Comparison of ENCODE assay signal across 1 cellular context in the genomic region with DNA sequence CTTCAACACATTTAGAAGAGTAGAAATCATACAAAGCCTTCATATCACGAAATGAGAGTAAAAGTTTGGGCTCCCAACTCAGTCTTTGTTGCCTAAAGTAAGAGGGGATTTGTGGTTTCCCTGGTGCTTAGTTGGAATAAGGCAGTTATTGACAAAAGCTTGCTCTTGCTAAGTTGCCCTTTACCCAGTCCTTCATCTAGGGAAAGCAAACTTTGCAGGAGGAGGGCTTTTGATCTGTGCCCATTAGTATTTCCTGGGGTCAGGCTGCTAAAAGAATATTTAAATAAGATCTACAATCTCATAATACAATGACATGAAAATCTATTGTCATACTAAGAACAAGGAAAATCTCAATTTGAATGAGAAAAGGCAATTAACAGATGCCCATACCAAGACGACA.
TF ChIP-seq lines count a peak whose summit lies in the region.

No MANE protein-coding gene starts in this region.

TF ChIP-seq in HepG2, 621 proteins besides CTCF, POLR2A, EP300 and RAD21 (continues in another document):
- TF ChIP-seq, protein P1, sequence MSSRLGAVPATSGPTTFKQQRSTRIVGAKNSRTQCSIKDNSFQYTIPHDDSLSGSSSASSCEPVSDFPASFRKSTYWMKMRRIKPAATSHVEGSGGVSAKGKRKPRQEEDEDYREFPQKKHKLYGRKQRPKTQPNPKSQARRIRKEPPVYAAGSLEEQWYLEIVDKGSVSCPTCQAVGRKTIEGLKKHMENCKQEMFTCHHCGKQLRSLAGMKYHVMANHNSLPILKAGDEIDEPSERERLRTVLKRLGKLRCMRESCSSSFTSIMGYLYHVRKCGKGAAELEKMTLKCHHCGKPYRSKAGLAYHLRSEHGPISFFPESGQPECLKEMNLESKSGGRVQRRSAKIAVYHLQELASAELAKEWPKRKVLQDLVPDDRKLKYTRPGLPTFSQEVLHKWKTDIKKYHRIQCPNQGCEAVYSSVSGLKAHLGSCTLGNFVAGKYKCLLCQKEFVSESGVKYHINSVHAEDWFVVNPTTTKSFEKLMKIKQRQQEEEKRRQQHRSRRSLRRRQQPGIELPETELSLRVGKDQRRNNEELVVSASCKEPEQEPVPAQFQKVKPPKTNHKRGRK (CRISPR knock-in tag; IDR thresholded peaks at IDR 0.05), result no peak
- TF ChIP-seq SOX13 (IDR thresholded peaks at IDR 0.05) (peak; percentile 81), SOX13 (CRISPR knock-in tag; conservative IDR thresholded peaks at IDR 0.05 in 1 of 2, IDR thresholded peaks at IDR 0.05 in 1 of 2) (peak in 1 of 2 experiments; percentile 93; a peak in 2 of 4 replicates), ZNF121 (CRISPR knock-in tag; IDR thresholded peaks at IDR 0.05) (0 out of 2 replicates have a peak, but pooled peaks have one; percentile 11), POGZ (CRISPR knock-in tag; IDR thresholded peaks at IDR 0.05) (peak; percentile 46; the same call in 1 of the 2 replicates), HNRNPH1 (optimal IDR thresholded peaks at IDR 0.05; ENCODE audit: low read depth, low read length) (no peak), ARNT (IDR thresholded peaks at IDR 0.05) (no peak), ASH2L (IDR thresholded peaks at IDR 0.05; ENCODE audit: insufficient read length, low read depth, low read length) (peak; percentile 44), BCL6 (CRISPR knock-in tag; IDR thresholded peaks at IDR 0.05) (peak; percentile 75), ETV5 (CRISPR knock-in tag; IDR thresholded peaks at IDR 0.05; ENCODE audit: borderline replicate concordance) (peak; percentile 40; the same call in 1 of the 2 replicates), FOXA3 (CRISPR knock-in tag; IDR thresholded peaks at IDR 0.05) (peak; percentile 65), RXRB (CRISPR knock-in tag; IDR thresholded peaks at IDR 0.05; ENCODE audit: borderline replicate concordance) (peak; percentile 29; the same call in 1 of the 2 replicates), MIXL1 (CRISPR knock-in tag; IDR thresholded peaks at IDR 0.05) (peak; percentile 29; the same call in 1 of the 2 replicates), NCOA2 (CRISPR knock-in tag; IDR thresholded peaks at IDR 0.05) (peak; percentile 59; the same call in 1 of the 2 replicates), ZSCAN21 (CRISPR knock-in tag; IDR thresholded peaks at IDR 0.05; ENCODE audit: borderline replicate concordance) (peak; percentile 62; the same call in 1 of the 2 replicates), NFIC (IDR thresholded peaks at IDR 0.05; ENCODE audit: low read length) (peak; percentile 47; the same call in 1 of the 2 replicates), FOSL1 (CRISPR knock-in tag; IDR thresholded peaks at IDR 0.05; ENCODE audit: borderline replicate concordance) (no peak), HNF4G (IDR thresholded peaks at IDR 0.05; ENCODE audit: borderline replicate concordance, low read depth, low read length) (peak; percentile 67; the same call in 1 of the 2 replicates), HNF4G (CRISPR knock-in tag; IDR thresholded peaks at IDR 0.05; ENCODE audit: borderline replicate concordance, low read depth) (no peak), RARA (CRISPR knock-in tag; IDR thresholded peaks at IDR 0.05) (peak; percentile 20; the same call in 1 of the 2 replicates), HNRNPL (IDR thresholded peaks at IDR 0.05; ENCODE audit: low read depth, low read length) (0 out of 2 replicates have a peak, but pooled peaks have one; percentile 37), NCOR1 (IDR thresholded peaks at IDR 0.05; ENCODE audit: borderline replicate concordance, low read length) (0 out of 2 replicates have a peak, but pooled peaks have one; percentile 40), ONECUT2 (CRISPR knock-in tag; IDR thresholded peaks at IDR 0.05) (0 out of 2 replicates have a peak, but pooled peaks have one; percentile 44), SOX5 (CRISPR knock-in tag; IDR thresholded peaks at IDR 0.05; ENCODE audit: borderline replicate concordance) (peak; percentile 86), KAT8 (CRISPR knock-in tag; IDR thresholded peaks at IDR 0.05) (no peak), ZNF841 (CRISPR knock-in tag; IDR thresholded peaks at IDR 0.05; ENCODE audit: borderline replicate concordance) (no peak), TCF7L2 (IDR thresholded peaks at IDR 0.05; ENCODE audit: low read depth, low read length) (peak; percentile 58; the same call in 1 of the 2 replicates), DPF2 (CRISPR knock-in tag; IDR thresholded peaks at IDR 0.05; ENCODE audit: borderline replicate concordance, low read depth) (peak; percentile 71; the same call in 1 of the 2 replicates), PPARG (CRISPR knock-in tag; conservative IDR thresholded peaks at IDR 0.05) (peak; percentile 76), CREM (IDR thresholded peaks at IDR 0.05) (peak; percentile 54; the same call in 1 of the 2 replicates), CREM (CRISPR knock-in tag; IDR thresholded peaks at IDR 0.05) (no peak), GABPA (IDR thresholded peaks at IDR 0.05; ENCODE audit: low read depth, low read length) (no peak), GABPA (CRISPR knock-in tag; IDR thresholded peaks at IDR 0.05; ENCODE audit: low read depth) (no peak), TCF7 (IDR thresholded peaks at IDR 0.05; ENCODE audit: low read depth) (peak; percentile 86), HDAC1 (CRISPR knock-in tag; IDR thresholded peaks at IDR 0.05) (no peak)
- TF ChIP-seq, protein P2, sequence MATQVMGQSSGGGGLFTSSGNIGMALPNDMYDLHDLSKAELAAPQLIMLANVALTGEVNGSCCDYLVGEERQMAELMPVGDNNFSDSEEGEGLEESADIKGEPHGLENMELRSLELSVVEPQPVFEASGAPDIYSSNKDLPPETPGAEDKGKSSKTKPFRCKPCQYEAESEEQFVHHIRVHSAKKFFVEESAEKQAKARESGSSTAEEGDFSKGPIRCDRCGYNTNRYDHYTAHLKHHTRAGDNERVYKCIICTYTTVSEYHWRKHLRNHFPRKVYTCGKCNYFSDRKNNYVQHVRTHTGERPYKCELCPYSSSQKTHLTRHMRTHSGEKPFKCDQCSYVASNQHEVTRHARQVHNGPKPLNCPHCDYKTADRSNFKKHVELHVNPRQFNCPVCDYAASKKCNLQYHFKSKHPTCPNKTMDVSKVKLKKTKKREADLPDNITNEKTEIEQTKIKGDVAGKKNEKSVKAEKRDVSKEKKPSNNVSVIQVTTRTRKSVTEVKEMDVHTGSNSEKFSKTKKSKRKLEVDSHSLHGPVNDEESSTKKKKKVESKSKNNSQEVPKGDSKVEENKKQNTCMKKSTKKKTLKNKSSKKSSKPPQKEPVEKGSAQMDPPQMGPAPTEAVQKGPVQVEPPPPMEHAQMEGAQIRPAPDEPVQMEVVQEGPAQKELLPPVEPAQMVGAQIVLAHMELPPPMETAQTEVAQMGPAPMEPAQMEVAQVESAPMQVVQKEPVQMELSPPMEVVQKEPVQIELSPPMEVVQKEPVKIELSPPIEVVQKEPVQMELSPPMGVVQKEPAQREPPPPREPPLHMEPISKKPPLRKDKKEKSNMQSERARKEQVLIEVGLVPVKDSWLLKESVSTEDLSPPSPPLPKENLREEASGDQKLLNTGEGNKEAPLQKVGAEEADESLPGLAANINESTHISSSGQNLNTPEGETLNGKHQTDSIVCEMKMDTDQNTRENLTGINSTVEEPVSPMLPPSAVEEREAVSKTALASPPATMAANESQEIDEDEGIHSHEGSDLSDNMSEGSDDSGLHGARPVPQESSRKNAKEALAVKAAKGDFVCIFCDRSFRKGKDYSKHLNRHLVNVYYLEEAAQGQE (IDR thresholded peaks at IDR 0.05; ENCODE audit: borderline replicate concordance in 1 of 2, low read depth in 1 of 2, low read length in 2 of 2), result no peak
- TF ChIP-seq, protein P3, sequence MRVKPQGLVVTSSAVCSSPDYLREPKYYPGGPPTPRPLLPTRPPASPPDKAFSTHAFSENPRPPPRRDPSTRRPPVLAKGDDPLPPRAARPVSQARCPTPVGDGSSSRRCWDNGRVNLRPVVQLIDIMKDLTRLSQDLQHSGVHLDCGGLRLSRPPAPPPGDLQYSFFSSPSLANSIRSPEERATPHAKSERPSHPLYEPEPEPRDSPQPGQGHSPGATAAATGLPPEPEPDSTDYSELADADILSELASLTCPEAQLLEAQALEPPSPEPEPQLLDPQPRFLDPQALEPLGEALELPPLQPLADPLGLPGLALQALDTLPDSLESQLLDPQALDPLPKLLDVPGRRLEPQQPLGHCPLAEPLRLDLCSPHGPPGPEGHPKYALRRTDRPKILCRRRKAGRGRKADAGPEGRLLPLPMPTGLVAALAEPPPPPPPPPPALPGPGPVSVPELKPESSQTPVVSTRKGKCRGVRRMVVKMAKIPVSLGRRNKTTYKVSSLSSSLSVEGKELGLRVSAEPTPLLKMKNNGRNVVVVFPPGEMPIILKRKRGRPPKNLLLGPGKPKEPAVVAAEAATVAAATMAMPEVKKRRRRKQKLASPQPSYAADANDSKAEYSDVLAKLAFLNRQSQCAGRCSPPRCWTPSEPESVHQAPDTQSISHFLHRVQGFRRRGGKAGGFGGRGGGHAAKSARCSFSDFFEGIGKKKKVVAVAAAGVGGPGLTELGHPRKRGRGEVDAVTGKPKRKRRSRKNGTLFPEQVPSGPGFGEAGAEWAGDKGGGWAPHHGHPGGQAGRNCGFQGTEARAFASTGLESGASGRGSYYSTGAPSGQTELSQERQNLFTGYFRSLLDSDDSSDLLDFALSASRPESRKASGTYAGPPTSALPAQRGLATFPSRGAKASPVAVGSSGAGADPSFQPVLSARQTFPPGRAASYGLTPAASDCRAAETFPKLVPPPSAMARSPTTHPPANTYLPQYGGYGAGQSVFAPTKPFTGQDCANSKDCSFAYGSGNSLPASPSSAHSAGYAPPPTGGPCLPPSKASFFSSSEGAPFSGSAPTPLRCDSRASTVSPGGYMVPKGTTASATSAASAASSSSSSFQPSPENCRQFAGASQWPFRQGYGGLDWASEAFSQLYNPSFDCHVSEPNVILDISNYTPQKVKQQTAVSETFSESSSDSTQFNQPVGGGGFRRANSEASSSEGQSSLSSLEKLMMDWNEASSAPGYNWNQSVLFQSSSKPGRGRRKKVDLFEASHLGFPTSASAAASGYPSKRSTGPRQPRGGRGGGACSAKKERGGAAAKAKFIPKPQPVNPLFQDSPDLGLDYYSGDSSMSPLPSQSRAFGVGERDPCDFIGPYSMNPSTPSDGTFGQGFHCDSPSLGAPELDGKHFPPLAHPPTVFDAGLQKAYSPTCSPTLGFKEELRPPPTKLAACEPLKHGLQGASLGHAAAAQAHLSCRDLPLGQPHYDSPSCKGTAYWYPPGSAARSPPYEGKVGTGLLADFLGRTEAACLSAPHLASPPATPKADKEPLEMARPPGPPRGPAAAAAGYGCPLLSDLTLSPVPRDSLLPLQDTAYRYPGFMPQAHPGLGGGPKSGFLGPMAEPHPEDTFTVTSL (CRISPR knock-in tag; IDR thresholded peaks at IDR 0.05; ENCODE audit: borderline replicate concordance), result peak; percentile 82; the same call in 1 of the 2 replicates
- TF ChIP-seq, protein P4, sequence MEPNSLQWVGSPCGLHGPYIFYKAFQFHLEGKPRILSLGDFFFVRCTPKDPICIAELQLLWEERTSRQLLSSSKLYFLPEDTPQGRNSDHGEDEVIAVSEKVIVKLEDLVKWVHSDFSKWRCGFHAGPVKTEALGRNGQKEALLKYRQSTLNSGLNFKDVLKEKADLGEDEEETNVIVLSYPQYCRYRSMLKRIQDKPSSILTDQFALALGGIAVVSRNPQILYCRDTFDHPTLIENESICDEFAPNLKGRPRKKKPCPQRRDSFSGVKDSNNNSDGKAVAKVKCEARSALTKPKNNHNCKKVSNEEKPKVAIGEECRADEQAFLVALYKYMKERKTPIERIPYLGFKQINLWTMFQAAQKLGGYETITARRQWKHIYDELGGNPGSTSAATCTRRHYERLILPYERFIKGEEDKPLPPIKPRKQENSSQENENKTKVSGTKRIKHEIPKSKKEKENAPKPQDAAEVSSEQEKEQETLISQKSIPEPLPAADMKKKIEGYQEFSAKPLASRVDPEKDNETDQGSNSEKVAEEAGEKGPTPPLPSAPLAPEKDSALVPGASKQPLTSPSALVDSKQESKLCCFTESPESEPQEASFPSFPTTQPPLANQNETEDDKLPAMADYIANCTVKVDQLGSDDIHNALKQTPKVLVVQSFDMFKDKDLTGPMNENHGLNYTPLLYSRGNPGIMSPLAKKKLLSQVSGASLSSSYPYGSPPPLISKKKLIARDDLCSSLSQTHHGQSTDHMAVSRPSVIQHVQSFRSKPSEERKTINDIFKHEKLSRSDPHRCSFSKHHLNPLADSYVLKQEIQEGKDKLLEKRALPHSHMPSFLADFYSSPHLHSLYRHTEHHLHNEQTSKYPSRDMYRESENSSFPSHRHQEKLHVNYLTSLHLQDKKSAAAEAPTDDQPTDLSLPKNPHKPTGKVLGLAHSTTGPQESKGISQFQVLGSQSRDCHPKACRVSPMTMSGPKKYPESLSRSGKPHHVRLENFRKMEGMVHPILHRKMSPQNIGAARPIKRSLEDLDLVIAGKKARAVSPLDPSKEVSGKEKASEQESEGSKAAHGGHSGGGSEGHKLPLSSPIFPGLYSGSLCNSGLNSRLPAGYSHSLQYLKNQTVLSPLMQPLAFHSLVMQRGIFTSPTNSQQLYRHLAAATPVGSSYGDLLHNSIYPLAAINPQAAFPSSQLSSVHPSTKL (CRISPR knock-in tag; IDR thresholded peaks at IDR 0.05), result peak; percentile 63; the same call in 1 of the 2 replicates
- TF ChIP-seq, protein P5, sequence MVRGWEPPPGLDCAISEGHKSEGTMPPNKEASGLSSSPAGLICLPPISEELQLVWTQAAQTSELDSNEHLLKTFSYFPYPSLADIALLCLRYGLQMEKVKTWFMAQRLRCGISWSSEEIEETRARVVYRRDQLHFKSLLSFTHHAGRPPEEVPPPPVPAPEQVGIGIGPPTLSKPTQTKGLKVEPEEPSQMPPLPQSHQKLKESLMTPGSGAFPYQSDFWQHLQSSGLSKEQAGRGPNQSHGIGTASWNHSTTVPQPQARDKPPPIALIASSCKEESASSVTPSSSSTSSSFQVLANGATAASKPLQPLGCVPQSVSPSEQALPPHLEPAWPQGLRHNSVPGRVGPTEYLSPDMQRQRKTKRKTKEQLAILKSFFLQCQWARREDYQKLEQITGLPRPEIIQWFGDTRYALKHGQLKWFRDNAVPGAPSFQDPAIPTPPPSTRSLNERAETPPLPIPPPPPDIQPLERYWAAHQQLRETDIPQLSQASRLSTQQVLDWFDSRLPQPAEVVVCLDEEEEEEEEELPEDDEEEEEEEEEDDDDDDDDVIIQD (CRISPR knock-in tag; IDR thresholded peaks at IDR 0.05; ENCODE audit: low read depth), result peak; percentile 65; the same call in 1 of the 2 replicates
- TF ChIP-seq, protein P6, sequence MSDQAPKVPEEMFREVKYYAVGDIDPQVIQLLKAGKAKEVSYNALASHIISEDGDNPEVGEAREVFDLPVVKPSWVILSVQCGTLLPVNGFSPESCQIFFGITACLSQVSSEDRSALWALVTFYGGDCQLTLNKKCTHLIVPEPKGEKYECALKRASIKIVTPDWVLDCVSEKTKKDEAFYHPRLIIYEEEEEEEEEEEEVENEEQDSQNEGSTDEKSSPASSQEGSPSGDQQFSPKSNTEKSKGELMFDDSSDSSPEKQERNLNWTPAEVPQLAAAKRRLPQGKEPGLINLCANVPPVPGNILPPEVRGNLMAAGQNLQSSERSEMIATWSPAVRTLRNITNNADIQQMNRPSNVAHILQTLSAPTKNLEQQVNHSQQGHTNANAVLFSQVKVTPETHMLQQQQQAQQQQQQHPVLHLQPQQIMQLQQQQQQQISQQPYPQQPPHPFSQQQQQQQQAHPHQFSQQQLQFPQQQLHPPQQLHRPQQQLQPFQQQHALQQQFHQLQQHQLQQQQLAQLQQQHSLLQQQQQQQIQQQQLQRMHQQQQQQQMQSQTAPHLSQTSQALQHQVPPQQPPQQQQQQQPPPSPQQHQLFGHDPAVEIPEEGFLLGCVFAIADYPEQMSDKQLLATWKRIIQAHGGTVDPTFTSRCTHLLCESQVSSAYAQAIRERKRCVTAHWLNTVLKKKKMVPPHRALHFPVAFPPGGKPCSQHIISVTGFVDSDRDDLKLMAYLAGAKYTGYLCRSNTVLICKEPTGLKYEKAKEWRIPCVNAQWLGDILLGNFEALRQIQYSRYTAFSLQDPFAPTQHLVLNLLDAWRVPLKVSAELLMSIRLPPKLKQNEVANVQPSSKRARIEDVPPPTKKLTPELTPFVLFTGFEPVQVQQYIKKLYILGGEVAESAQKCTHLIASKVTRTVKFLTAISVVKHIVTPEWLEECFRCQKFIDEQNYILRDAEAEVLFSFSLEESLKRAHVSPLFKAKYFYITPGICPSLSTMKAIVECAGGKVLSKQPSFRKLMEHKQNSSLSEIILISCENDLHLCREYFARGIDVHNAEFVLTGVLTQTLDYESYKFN (CRISPR knock-in tag; conservative IDR thresholded peaks at IDR 0.05), result peak; percentile 68
